Comparison of ENCODE assay signal across 17 cellular contexts in genomic region chr2:150482111-150482510, GRCh38. TPM values are rescaled to one million over a fixed set of nuclear protein-coding genes. Genes with fewer than 3 reads are reported as not detected.
DNase-seq lines count a peak whose midpoint lies in the region; ATAC-seq and TF ChIP-seq lines count a peak whose summit lies in the region.
"Had no signal": no experiment of that assay in that cellular context is flagged by ENCODE, and none has a peak within 500 bp of the region (broad histone marks: within the 10 kb centered on the region; RNA-seq: fewer than 3 reads in every experiment).

No MANE protein-coding gene starts in this region.

- DNase-seq in EH (ENCODE audit: low read depth) (peak; percentile 33), SJSA1 (ENCODE audit: low read depth in 1 of 2, low spot score in 2 of 2) (peak in 1 of 2 experiments; percentile 29), fibroblast of gingiva (ENCODE audit: low read depth) (peak; percentile 57), retinal pigment epithelial cell (ENCODE audit: low read depth) (no peak), adrenal gland (no peak)
- no peak for DNase-seq in stimulated activated CD4-positive, alpha-beta T cell treated with anti-CD3 and anti-CD28 coated beads, Interleukin-15, amount 100 ng/mL, for 24 hours
- DNase-seq: activated CD4-positive, CD25-positive, alpha-beta regulatory T cell treated with anti-CD3 and anti-CD28 coated beads, Interleukin-2, amount 50 U/mL, for 72 hours; activated CD8-positive, alpha-beta memory T cell treated with anti-CD3 and anti-CD28 coated beads, Interleukin-2, amount 50 U/mL, for 4 hours; left ventricle myocardium superior; naive thymus-derived CD8-positive, alpha-beta T cell; NCI-H774; stimulated activated CD4-positive, alpha-beta T cell treated with anti-CD3 and anti-CD28 coated beads, Interleukin-4, amount 100 ng/mL, for 24 hours; T-helper 1 cell; upper lobe of right lung had no signal

- H3K9me3 ChIP-seq in SJSA1 (replicated peaks) (no peaks in the 10 kb centered on the region), adrenal gland (replicated peaks in 1 of 3) (no peaks in the 10 kb centered on the region)
- H3K9me3 ChIP-seq: BLaER1 treated with 17β-estradiol and CSF1 and Interleukin-3, amounts not matched to agents 10 nM and 100 nM; upper lobe of right lung had no signal

- H3K27ac ChIP-seq in SJSA1 (peak overlapping the region; percentile 59), adrenal gland (peak overlapping the region in 2 of 5 donors; percentile 9 to 46)
- H3K27ac ChIP-seq: BLaER1 treated with 17β-estradiol and CSF1 and Interleukin-3, amounts not matched to agents 10 nM and 100 nM; upper lobe of right lung had no signal

- H3K36me3 ChIP-seq in SJSA1: peaks cover 97% of the 10 kb centered on the region
- peaks cover 0 to 4% of the 10 kb centered on the region in 2 donors for H3K36me3 ChIP-seq in adrenal gland (replicated peaks in 1 of 2)
- H3K36me3 ChIP-seq: upper lobe of right lung had no signal

- ATAC-seq in GM19328 (IDR thresholded peaks at IDR 0.05; ENCODE audit: unreplicated experiment) (no peak), GM21447 (IDR thresholded peaks at IDR 0.05; ENCODE audit: unreplicated experiment) (no peak)
- ATAC-seq: left ventricle myocardium superior; naive thymus-derived CD8-positive, alpha-beta T cell; upper lobe of right lung had no signal

- no peak for TF ChIP-seq POLR2A in adrenal gland (IDR thresholded peaks at IDR 0.05)

- H3K27me3 ChIP-seq in SJSA1 (replicated peaks) (no peaks in the 10 kb centered on the region; the same call in 1 of the 2 replicates), adrenal gland (no peaks in the 10 kb centered on the region)
- H3K27me3 ChIP-seq: upper lobe of right lung had no signal

- H3K4me3 ChIP-seq in SJSA1 (no peak overlapping the region), retinal pigment epithelial cell (ENCODE audit: low read length) (peak overlapping the region; percentile 99), adrenal gland (peak overlapping the region in 1 of 4 donors; percentile 21)
- H3K4me3 ChIP-seq: BLaER1 treated with 17β-estradiol and CSF1 and Interleukin-3, amounts not matched to agents 10 nM and 100 nM; upper lobe of right lung had no signal

- no peak for TF ChIP-seq CTCF in retinal pigment epithelial cell (conservative IDR thresholded peaks at IDR 0.05; ENCODE audit: low read depth, low read length)
- TF ChIP-seq CTCF in adrenal gland (IDR thresholded peaks at IDR 0.05): no peak

- intact Hi-C loops in adrenal gland (cut with DNase I): no loop called here

- H3K4me1 ChIP-seq in SJSA1 (replicated peaks): peaks cover 77% of the 10 kb centered on the region
- H3K4me1 ChIP-seq in adrenal gland (replicated peaks in 1 of 2): peaks cover 35 to 74% of the 10 kb centered on the region in 2 donors

RNA-seq across cellular contexts. Expression of gene RND3, which starts 5.4 kb away (rescaled TPM):
- total RNA-seq in SJSA1 (2014; rRNA removed; shearing (Covaris generic)): 170 and 178 TPM in 2 replicates
- total RNA-seq in adrenal gland: 100 to 1,000 TPM in 1 of 8 donors, 10 to 100 TPM in 7; 25.3 to 118 (median 56.2) TPM
- 10 to 100 TPM; 29.0 to 40.2 (median 37.7) TPM for polyA plus RNA-seq in adrenal gland
- total RNA-seq: naive thymus-derived CD8-positive, alpha-beta T cell had no signal
- polyA plus RNA-seq: naive thymus-derived CD8-positive, alpha-beta T cell had no signal

Comparison
In these comparisons a context has a peak if more than half of its experiments do, and no peak if none do; other contexts are left out.
1. DNase-seq: peak in EH (single experiment) and fibroblast of gingiva (single experiment); none in retinal pigment epithelial cell (single experiment), adrenal gland (0 of 7) and stimulated activated CD4-positive, alpha-beta T cell treated with anti-CD3 and anti-CD28 coated beads, Interleukin-15, amount 100 ng/mL, for 24 hours (single experiment).